12 cellular contexts compared by ENCODE assay signal in the genomic region with DNA sequence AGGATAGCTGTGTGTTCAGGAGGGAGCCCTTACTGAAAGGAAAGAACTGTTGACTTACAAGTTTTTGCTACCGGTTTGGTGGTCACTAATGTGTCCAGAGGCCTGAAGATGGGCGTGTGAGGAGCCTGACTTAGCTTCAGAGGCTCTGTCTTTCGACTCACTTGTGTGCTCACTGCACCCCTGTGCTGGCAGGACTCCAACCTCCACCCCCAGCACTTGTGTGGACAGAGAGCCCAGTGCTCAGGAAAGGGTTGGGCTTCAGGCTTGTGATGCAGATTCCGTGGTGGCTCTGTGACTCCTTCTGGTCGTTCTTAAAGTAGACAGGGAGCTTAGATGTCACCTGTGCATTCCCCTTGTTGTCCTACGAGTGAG.
A peak's percentile ranks its signal among the peaks of the same experiment; 100 is the strongest.
DNase-seq lines count a peak whose midpoint lies in the region; ATAC-seq and TF ChIP-seq lines count a peak whose summit lies in the region.
"Had no signal": no experiment of that assay in that cellular context is flagged by ENCODE, and none has a peak within 500 bp of the region (broad histone marks: within the 10 kb centered on the region; RNA-seq: fewer than 3 reads in every experiment).

No MANE protein-coding gene starts in this region.

- H3K27me3 Mint-ChIP-seq in WTC11 (ENCODE audit: low read depth) (no peaks in the 10 kb centered on the region), progenitor cell of endocrine pancreas (no peaks in the 10 kb centered on the region)
- H3K27me3 Mint-ChIP-seq in stimulated activated naive CD8-positive, alpha-beta T cell treated with anti-CD3 and anti-CD28 coated beads, Interleukin-15, amount 100 ng/mL, for 72 hours = no peaks in the 10 kb centered on the region
- H3K27me3 Mint-ChIP-seq: activated CD4-positive, alpha-beta memory T cell treated with anti-CD3 and anti-CD28 coated beads, Interleukin-2, amount 10 ng/mL, durations not matched to agents 7 days and 5 days; activated naive CD8-positive, alpha-beta T cell; CD4-positive, CD25-positive, alpha-beta regulatory T cell had no signal

- ATAC-seq in WTC11 = peak; percentile 23; the same call in 1 of the 2 replicates
- ATAC-seq in HG03025 (IDR thresholded peaks at IDR 0.05; ENCODE audit: low FRiP score, unreplicated experiment) = no peak
- no peak for ATAC-seq in stimulated activated naive CD8-positive, alpha-beta T cell treated with anti-CD3 and anti-CD28 coated beads, Interleukin-15, amount 100 ng/mL, for 72 hours

- TF ChIP-seq CTCF in WTC11 (IDR thresholded peaks at IDR 0.05) (no peak), progenitor cell of endocrine pancreas (IDR thresholded peaks at IDR 0.05; ENCODE audit: unreplicated experiment) (no peak)

- H3K36me3 Mint-ChIP-seq in WTC11 = peaks cover 23% of the 10 kb centered on the region
- H3K36me3 Mint-ChIP-seq in progenitor cell of endocrine pancreas (ENCODE audit: insufficient read depth) = peaks cover 7% of the 10 kb centered on the region
- H3K36me3 Mint-ChIP-seq: activated naive CD8-positive, alpha-beta T cell had no signal

- no peaks in the 10 kb centered on the region for H3K9me3 Mint-ChIP-seq in WTC11
- H3K9me3 Mint-ChIP-seq in progenitor cell of endocrine pancreas (ENCODE audit: low read depth) = no peaks in the 10 kb centered on the region
- no peaks in the 10 kb centered on the region for H3K9me3 Mint-ChIP-seq in stimulated activated naive CD8-positive, alpha-beta T cell treated with anti-CD3 and anti-CD28 coated beads, Interleukin-15, amount 100 ng/mL, for 72 hours
- H3K9me3 Mint-ChIP-seq: activated CD4-positive, alpha-beta memory T cell treated with anti-CD3 and anti-CD28 coated beads, Interleukin-2, amount 10 ng/mL, durations not matched to agents 7 days and 5 days; CD4-positive, CD25-positive, alpha-beta regulatory T cell had no signal

- H3K4me3 Mint-ChIP-seq in WTC11 (no peak overlapping the region), progenitor cell of endocrine pancreas (ENCODE audit: low read depth) (no peak overlapping the region)
- H3K4me3 Mint-ChIP-seq in stimulated activated naive CD8-positive, alpha-beta T cell treated with anti-CD3 and anti-CD28 coated beads, Interleukin-15, amount 100 ng/mL, for 72 hours = no peak overlapping the region
- H3K4me3 Mint-ChIP-seq: activated CD4-positive, alpha-beta memory T cell treated with anti-CD3 and anti-CD28 coated beads, Interleukin-2, amount 10 ng/mL, durations not matched to agents 7 days and 5 days; activated naive CD8-positive, alpha-beta T cell; CD4-positive, CD25-positive, alpha-beta regulatory T cell had no signal

- H3K27ac Mint-ChIP-seq in WTC11 (peak overlapping the region; percentile 34; the same call in 1 of the 2 replicates), progenitor cell of endocrine pancreas (peak overlapping the region; percentile 27)
- peak overlapping the region in 1 of 2 donors; percentile 34 for H3K27ac Mint-ChIP-seq in stimulated activated naive CD8-positive, alpha-beta T cell treated with anti-CD3 and anti-CD28 coated beads, Interleukin-15, amount 100 ng/mL, for 72 hours
- H3K27ac Mint-ChIP-seq: activated CD4-positive, alpha-beta memory T cell treated with anti-CD3 and anti-CD28 coated beads, Interleukin-2, amount 10 ng/mL, durations not matched to agents 7 days and 5 days; activated naive CD8-positive, alpha-beta T cell; CD4-positive, CD25-positive, alpha-beta regulatory T cell had no signal

- CTCF ChIA-PET in WTC11 (lab: Charles Lee) = interaction anchor here (1.0 to 1.8 kb wide), 3 partner anchors 56 to 384 kb away, joined by 4 to 5 read pairs (median 4); no protein-coding TSS in a partner anchor

- POLR2A ChIA-PET in WTC11 (lab: Charles Lee) = no interaction called here

- H3K4me1 Mint-ChIP-seq in WTC11 (peaks cover 24% of the 10 kb centered on the region), progenitor cell of endocrine pancreas (ENCODE audit: low read depth) (peaks cover 6% of the 10 kb centered on the region)
- H3K4me1 Mint-ChIP-seq in stimulated activated naive CD8-positive, alpha-beta T cell treated with anti-CD3 and anti-CD28 coated beads, Interleukin-15, amount 100 ng/mL, for 72 hours = peaks cover 11% of the 10 kb centered on the region

- DNase-seq in EH (ENCODE audit: low read depth) (peak; percentile 65), WTC11 (ENCODE audit: low spot score) (no peak), glomerular visceral epithelial cell (ENCODE audit: extremely low spot score) (peak; percentile 58), progenitor cell of endocrine pancreas (ENCODE audit: low spot score, unreplicated experiment) (no peak), NCI-H1092 treated with DMSO at 0.1 percent for 48 hours (lab: John Stamatoyannopoulos, UW) (no peak), ecto neural progenitor cell (ENCODE audit: low spot score) (no peak)
- DNase-seq in stimulated activated naive CD8-positive, alpha-beta T cell treated with anti-CD3 and anti-CD28 coated beads, Interleukin-15, amount 100 ng/mL, for 72 hours = no peak
- DNase-seq: activated CD4-positive, alpha-beta memory T cell treated with anti-CD3 and anti-CD28 coated beads, Interleukin-2, amount 10 ng/mL, durations not matched to agents 7 days and 5 days; CD4-positive, CD25-positive, alpha-beta regulatory T cell; NCI-H82 had no signal

TF ChIP-seq in WTC11, 78 proteins besides CTCF, POLR2A, EP300 and RAD21:
- TF ChIP-seq, protein P1, sequence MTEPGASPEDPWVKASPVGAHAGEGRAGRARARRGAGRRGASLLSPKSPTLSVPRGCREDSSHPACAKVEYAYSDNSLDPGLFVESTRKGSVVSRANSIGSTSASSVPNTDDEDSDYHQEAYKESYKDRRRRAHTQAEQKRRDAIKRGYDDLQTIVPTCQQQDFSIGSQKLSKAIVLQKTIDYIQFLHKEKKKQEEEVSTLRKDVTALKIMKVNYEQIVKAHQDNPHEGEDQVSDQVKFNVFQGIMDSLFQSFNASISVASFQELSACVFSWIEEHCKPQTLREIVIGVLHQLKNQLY (CRISPR knock-in tag; IDR thresholded peaks at IDR 0.05) = no peak
- TF ChIP-seq ZNF232 (CRISPR knock-in tag; IDR thresholded peaks at IDR 0.05) = no peak
- TF ChIP-seq, protein P2, sequence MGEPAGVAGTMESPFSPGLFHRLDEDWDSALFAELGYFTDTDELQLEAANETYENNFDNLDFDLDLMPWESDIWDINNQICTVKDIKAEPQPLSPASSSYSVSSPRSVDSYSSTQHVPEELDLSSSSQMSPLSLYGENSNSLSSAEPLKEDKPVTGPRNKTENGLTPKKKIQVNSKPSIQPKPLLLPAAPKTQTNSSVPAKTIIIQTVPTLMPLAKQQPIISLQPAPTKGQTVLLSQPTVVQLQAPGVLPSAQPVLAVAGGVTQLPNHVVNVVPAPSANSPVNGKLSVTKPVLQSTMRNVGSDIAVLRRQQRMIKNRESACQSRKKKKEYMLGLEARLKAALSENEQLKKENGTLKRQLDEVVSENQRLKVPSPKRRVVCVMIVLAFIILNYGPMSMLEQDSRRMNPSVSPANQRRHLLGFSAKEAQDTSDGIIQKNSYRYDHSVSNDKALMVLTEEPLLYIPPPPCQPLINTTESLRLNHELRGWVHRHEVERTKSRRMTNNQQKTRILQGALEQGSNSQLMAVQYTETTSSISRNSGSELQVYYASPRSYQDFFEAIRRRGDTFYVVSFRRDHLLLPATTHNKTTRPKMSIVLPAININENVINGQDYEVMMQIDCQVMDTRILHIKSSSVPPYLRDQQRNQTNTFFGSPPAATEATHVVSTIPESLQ (CRISPR knock-in tag; IDR thresholded peaks at IDR 0.05) = no peak
- TF ChIP-seq, protein P3, sequence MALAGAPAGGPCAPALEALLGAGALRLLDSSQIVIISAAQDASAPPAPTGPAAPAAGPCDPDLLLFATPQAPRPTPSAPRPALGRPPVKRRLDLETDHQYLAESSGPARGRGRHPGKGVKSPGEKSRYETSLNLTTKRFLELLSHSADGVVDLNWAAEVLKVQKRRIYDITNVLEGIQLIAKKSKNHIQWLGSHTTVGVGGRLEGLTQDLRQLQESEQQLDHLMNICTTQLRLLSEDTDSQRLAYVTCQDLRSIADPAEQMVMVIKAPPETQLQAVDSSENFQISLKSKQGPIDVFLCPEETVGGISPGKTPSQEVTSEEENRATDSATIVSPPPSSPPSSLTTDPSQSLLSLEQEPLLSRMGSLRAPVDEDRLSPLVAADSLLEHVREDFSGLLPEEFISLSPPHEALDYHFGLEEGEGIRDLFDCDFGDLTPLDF (CRISPR knock-in tag; IDR thresholded peaks at IDR 0.05) = no peak
- TF ChIP-seq, protein P4, sequence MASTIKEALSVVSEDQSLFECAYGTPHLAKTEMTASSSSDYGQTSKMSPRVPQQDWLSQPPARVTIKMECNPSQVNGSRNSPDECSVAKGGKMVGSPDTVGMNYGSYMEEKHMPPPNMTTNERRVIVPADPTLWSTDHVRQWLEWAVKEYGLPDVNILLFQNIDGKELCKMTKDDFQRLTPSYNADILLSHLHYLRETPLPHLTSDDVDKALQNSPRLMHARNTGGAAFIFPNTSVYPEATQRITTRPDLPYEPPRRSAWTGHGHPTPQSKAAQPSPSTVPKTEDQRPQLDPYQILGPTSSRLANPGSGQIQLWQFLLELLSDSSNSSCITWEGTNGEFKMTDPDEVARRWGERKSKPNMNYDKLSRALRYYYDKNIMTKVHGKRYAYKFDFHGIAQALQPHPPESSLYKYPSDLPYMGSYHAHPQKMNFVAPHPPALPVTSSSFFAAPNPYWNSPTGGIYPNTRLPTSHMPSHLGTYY (CRISPR knock-in tag; IDR thresholded peaks at IDR 0.05) = no peak
- TF ChIP-seq, protein P5, sequence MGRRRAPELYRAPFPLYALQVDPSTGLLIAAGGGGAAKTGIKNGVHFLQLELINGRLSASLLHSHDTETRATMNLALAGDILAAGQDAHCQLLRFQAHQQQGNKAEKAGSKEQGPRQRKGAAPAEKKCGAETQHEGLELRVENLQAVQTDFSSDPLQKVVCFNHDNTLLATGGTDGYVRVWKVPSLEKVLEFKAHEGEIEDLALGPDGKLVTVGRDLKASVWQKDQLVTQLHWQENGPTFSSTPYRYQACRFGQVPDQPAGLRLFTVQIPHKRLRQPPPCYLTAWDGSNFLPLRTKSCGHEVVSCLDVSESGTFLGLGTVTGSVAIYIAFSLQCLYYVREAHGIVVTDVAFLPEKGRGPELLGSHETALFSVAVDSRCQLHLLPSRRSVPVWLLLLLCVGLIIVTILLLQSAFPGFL (CRISPR knock-in tag; IDR thresholded peaks at IDR 0.05; ENCODE audit: borderline replicate concordance) = no peak

Comparison
In these comparisons a context has a peak if more than half of its experiments do, and no peak if none do; other contexts are left out.
1. DNase-seq: peak in EH (single experiment) and glomerular visceral epithelial cell (single experiment); none in WTC11 (single experiment), progenitor cell of endocrine pancreas (single experiment), NCI-H1092 treated with DMSO at 0.1 percent for 48 hours (single experiment), ecto neural progenitor cell (single experiment) and stimulated activated naive CD8-positive, alpha-beta T cell treated with anti-CD3 and anti-CD28 coated beads, Interleukin-15, amount 100 ng/mL, for 72 hours (0 of 2).